Comparison of ENCODE assay signal across 11 cellular contexts in the genomic region with DNA sequence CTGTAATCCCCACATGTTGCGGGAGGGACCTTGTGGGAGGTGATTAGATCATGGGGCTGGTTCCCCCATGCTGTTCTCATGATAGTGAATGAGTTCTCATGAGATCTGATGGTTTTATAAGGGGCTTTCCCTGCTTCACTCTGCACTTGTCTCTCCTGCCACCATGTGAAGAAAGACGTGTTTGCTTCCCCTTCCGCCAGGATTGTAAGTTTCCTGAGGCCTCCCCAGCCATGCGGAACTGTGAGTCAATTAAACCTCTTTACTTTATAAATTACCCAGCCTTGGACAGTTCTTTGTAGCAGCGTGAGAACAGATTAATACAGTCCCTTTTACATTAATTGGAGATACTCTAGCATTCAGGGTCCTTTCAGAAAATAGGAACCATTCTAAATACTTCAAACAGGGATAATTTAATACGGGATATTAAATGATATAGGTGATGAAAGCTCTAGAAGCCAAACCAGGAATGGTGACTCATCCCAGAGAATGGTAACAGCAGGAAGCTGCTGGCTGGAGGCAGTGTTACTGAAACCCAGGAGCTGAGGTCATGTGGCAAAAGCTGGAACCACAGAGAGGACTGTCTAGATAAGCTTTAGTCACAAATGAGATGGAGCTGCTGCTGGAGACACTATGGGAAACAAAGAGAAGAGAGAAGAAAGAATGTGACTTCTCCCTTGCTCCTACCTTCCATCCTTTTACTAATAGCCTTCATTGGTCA. TPM values are rescaled to one million over a fixed set of nuclear protein-coding genes. Genes with fewer than 3 reads are reported as not detected.
DNase-seq lines count a peak whose midpoint lies in the region; ATAC-seq and TF ChIP-seq lines count a peak whose summit lies in the region.
"Had no signal": no experiment of that assay in that cellular context is flagged by ENCODE, and none has a peak within 500 bp of the region (broad histone marks: within the 10 kb centered on the region; RNA-seq: fewer than 3 reads in every experiment).

No MANE protein-coding gene starts in this region.

- ATAC-seq in GM19023 (IDR thresholded peaks at IDR 0.05; ENCODE audit: unreplicated experiment), result no peak
- ATAC-seq in GM18519 (IDR thresholded peaks at IDR 0.05; ENCODE audit: low FRiP score, unreplicated experiment), result no peak

- DNase-seq in AG08396 (ENCODE audit: low spot score) (peak; percentile 65), HT1080 (ENCODE audit: low read depth) (peak; percentile 92), amniotic epithelial cell (ENCODE audit: low read depth) (peak; percentile 88), iPS-NIHi7 (ENCODE audit: extremely low spot score) (peak; percentile 51), GM20000 (ENCODE audit: low spot score) (no peak)
- DNase-seq in activated effector memory CD4-positive, alpha-beta T cell treated with anti-CD3 and anti-CD28 coated beads, Interleukin-2, amount 50 U/mL, for 16 hours, result no peak
- DNase-seq: COR-L47, immature natural killer cell, T-helper 9 cell had no signal

- TF ChIP-seq CTCF in GM20000 (IDR thresholded peaks at IDR 0.05; ENCODE audit: extremely low read depth, missing control alignments), result no peak

RNA-seq across cellular contexts. Expression of a gene that starts 57.3 kb away (rescaled TPM):
- total RNA-seq in HT1080 (2014; rRNA removed; shearing (Covaris generic)), result 23.1 and 26.6 TPM in 2 replicates
- polyA plus RNA-seq in HT1080 (2015; cell fraction: cytosol; rRNA removed), result 19.8 and 20.1 TPM in 2 replicates
- polyA plus RNA-seq in HT1080 (2015; cell fraction: nucleus; rRNA removed), result 28.2 and 28.6 TPM in 2 replicates

RNA-seq across cellular contexts. Expression of a gene that starts 57.4 kb away (rescaled TPM):
- 21.2 and 25.1 TPM in 2 replicates for total RNA-seq in HT1080 (2014; rRNA removed; shearing (Covaris generic))
- 31.5 and 38.5 TPM in 2 replicates for polyA plus RNA-seq in HT1080 (2015; cell fraction: cytosol; rRNA removed)
- polyA plus RNA-seq in HT1080 (2015; cell fraction: nucleus; rRNA removed), result 60.9 and 65.5 TPM in 2 replicates

Comparison
In these comparisons a context has a peak if more than half of its experiments do, and no peak if none do; other contexts are left out.
1. DNase-seq: peak in AG08396 (single experiment), HT1080 (single experiment), amniotic epithelial cell (single experiment) and iPS-NIHi7 (single experiment); none in activated effector memory CD4-positive, alpha-beta T cell treated with anti-CD3 and anti-CD28 coated beads, Interleukin-2, amount 50 U/mL, for 16 hours (single experiment) and GM20000 (single experiment).